Comparison of ENCODE assay signal across 8 cellular contexts in the genomic region with DNA sequence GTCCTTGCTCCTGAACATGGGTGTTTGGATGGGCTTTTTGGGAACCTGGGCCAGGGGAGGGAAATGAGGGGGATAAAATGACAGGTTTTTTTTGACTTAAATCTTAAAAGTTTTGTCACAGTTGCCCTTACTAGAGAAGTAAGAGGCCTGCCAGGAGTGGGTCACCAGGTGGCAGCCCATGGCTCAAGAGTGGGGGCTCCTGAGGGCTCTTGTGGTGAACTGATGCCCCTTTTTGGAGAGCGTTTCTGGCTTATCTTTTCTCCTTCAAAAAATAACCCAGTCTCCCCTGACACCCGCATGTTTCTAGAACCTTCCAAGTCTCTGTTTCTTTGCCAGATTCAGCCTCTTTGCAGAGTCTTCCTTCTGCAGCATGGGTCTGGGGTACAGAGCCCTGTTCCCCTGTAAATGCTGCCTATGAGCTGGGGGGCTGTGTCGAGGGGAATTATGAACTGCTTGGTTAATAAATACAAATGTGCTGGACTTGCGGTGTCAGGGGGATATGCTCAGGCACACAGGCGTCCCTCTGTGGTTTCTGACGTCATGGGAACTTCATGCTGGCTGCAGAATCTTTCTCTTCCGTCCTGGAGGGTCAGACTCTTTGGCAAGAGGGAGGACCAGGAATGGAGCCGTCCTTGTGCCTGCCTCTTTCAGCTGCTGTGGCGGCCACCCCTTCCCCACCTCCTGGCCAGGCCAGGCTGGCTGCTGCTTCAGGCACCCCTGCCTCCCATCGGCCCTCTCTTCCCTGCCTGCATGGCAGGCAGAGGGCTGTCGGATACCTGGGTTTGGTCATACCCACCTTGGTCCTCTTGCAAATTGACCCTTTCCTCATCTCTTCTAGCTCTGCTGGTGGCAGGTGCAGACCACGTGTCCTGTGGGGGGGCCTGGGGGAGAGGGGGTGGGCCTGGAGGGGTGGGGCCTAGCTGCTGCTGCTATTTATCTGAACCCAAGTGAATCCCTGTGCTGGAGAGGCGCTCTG. TPM values are rescaled to one million over a fixed set of nuclear protein-coding genes. Genes with fewer than 3 reads are reported as not detected.
DNase-seq lines count a peak whose midpoint lies in the region; FAIRE-seq and TF ChIP-seq lines count a peak whose summit lies in the region.

No MANE protein-coding gene starts in this region.

- H3K27ac ChIP-seq in HL-60 (replicated peaks), result peak overlapping the region; percentile 95
- peak overlapping the region; percentile 99 for H3K27ac ChIP-seq in neural cell (ENCODE audit: low read length)

- H3K9me3 ChIP-seq in neural cell (ENCODE audit: low read length), result no peaks in the 10 kb centered on the region

- peak overlapping the region; percentile 91 for H3K27ac Mint-ChIP-seq in activated CD4-positive, alpha-beta memory T cell treated with anti-CD3 and anti-CD28 coated beads for 36 hours

- no peak for FAIRE-seq in D721Med (lab: Jason Lieb, UNC)

- no peaks in the 10 kb centered on the region for H3K27me3 Mint-ChIP-seq in activated CD4-positive, alpha-beta memory T cell treated with anti-CD3 and anti-CD28 coated beads for 36 hours

- H3K27me3 ChIP-seq in HL-60 (ENCODE audit: insufficient read depth, poor library complexity, severe bottlenecking) (no peaks in the 10 kb centered on the region), neural cell (ENCODE audit: insufficient read depth, low read depth, low read length) (no peaks in the 10 kb centered on the region)

- TF ChIP-seq CTCF in GM10248 (IDR thresholded peaks at IDR 0.05; ENCODE audit: control extremely low read depth, extremely low read depth, low read depth, missing control alignments), result no peak
- no peak for TF ChIP-seq CTCF in HL-60 (IDR thresholded peaks at IDR 0.05; ENCODE audit: insufficient read depth, low read length)
- TF ChIP-seq CTCF in fibroblast of the aortic adventitia (IDR thresholded peaks at IDR 0.05; ENCODE audit: insufficient read depth, low read length), result no peak
- TF ChIP-seq CTCF in neural cell (IDR thresholded peaks at IDR 0.05; ENCODE audit: poor library complexity, severe bottlenecking), result no peak
- TF ChIP-seq CTCF in D721Med (IDR thresholded peaks at IDR 0.05; ENCODE audit: insufficient read depth, missing control alignments), result no peak

- peaks cover 9% of the 10 kb centered on the region for H3K36me3 Mint-ChIP-seq in activated CD4-positive, alpha-beta memory T cell treated with anti-CD3 and anti-CD28 coated beads for 36 hours

- H3K4me2 ChIP-seq in neural cell (ENCODE audit: low read length), result no peak overlapping the region

- H4K20me1 ChIP-seq in neural cell (ENCODE audit: insufficient read depth), result no peaks in the 10 kb centered on the region

- H3K9me2 ChIP-seq in neural cell (ENCODE audit: insufficient read depth, low read length), result no peaks in the 10 kb centered on the region

- H3K36me3 ChIP-seq in neural cell (ENCODE audit: insufficient read depth, low read length), result no peaks in the 10 kb centered on the region

- DNase-seq in GM10248 (ENCODE audit: extremely low spot score) (peak; percentile 75), HL-60 (ENCODE audit: low read depth in 1 of 2, low spot score in 1 of 2) (peak in 1 of 2 experiments; percentile 64), fibroblast of the aortic adventitia (ENCODE audit: low read depth) (peak; percentile 93), NCI-H1105 (lab: John Stamatoyannopoulos, UW) (no peak), D721Med (ENCODE audit: insufficient read length, low spot score) (no peak), NCI-H2029 (lab: John Stamatoyannopoulos, UW) (no peak)
- DNase-seq in activated CD4-positive, alpha-beta memory T cell treated with anti-CD3 and anti-CD28 coated beads for 36 hours, result peak; percentile 44

- H3K9me3 Mint-ChIP-seq in activated CD4-positive, alpha-beta memory T cell treated with anti-CD3 and anti-CD28 coated beads for 36 hours, result no peaks in the 10 kb centered on the region

- TF ChIP-seq EP300 in neural cell (conservative IDR thresholded peaks at IDR 0.05; ENCODE audit: poor library complexity, severe bottlenecking), result no peak

- H3K4me1 Mint-ChIP-seq in activated CD4-positive, alpha-beta memory T cell treated with anti-CD3 and anti-CD28 coated beads for 36 hours (ENCODE audit: low read depth), result peaks cover 37% of the 10 kb centered on the region

- POLR2A ChIA-PET in GM10248 (lab: Yijun Ruan, JAX), result interaction anchor here (0.6 to 1.0 kb wide), 4 partner anchors 10 to 1018 kb away, joined by 4 to 6 read pairs (median 6); a partner anchor contains a TSS
- POLR2A ChIA-PET in activated CD4-positive, alpha-beta memory T cell treated with anti-CD3 and anti-CD28 coated beads for 36 hours (lab: Charles Lee), result interaction anchor here (1.1 kb wide), 1 partner anchor 486 kb away, joined by 4 read pairs; no protein-coding TSS in a partner anchor

- H3K9ac ChIP-seq in neural cell (ENCODE audit: low read length), result peak overlapping the region; percentile 96

- intact Hi-C loops in activated CD4-positive, alpha-beta memory T cell treated with anti-CD3 and anti-CD28 coated beads for 36 hours (cut with micrococcal nuclease), result loop anchor here (2.0 kb wide), 1 partner anchor 469 kb away; no protein-coding TSS in a partner anchor

- no peaks in the 10 kb centered on the region for H3K79me2 ChIP-seq in neural cell (replicated peaks; ENCODE audit: insufficient read depth, low read length)

- H3K4me3 Mint-ChIP-seq in activated CD4-positive, alpha-beta memory T cell treated with anti-CD3 and anti-CD28 coated beads for 36 hours, result peak overlapping the region; percentile 35

- TF ChIP-seq RAD21 in neural cell (conservative IDR thresholded peaks at IDR 0.05), result no peak

- CTCF ChIA-PET in GM10248 (lab: Yijun Ruan, JAX), result interaction anchor here (1.2 to 26.3 kb wide), 15 partner anchors 9 to 499 kb away, joined by 3 to 680 read pairs (median 10); a partner anchor contains a TSS
- CTCF ChIA-PET in activated CD4-positive, alpha-beta memory T cell treated with anti-CD3 and anti-CD28 coated beads for 36 hours (lab: Charles Lee), result interaction anchor here (0.6 to 7.3 kb wide), 21 partner anchors 8 to 596 kb away, joined by 3 to 147 read pairs (median 6); a partner anchor contains a TSS

- no peak overlapping the region for H2AFZ ChIP-seq in neural cell (ENCODE audit: low read depth, low read length)

- no peaks in the 10 kb centered on the region for H3F3A ChIP-seq in neural cell (ENCODE audit: insufficient read depth, low read length, poor library complexity, severe bottlenecking)

- H3K4me3 ChIP-seq in HL-60 (replicated peaks; ENCODE audit: insufficient read depth, low read length) (no peak overlapping the region), fibroblast of the aortic adventitia (ENCODE audit: low read depth, low read length) (peak overlapping the region; percentile 64), neural cell (ENCODE audit: low read length) (no peak overlapping the region)

TF ChIP-seq in neural cell, 6 proteins besides CTCF, POLR2A, EP300 and RAD21:
- TF ChIP-seq, protein P1, sequence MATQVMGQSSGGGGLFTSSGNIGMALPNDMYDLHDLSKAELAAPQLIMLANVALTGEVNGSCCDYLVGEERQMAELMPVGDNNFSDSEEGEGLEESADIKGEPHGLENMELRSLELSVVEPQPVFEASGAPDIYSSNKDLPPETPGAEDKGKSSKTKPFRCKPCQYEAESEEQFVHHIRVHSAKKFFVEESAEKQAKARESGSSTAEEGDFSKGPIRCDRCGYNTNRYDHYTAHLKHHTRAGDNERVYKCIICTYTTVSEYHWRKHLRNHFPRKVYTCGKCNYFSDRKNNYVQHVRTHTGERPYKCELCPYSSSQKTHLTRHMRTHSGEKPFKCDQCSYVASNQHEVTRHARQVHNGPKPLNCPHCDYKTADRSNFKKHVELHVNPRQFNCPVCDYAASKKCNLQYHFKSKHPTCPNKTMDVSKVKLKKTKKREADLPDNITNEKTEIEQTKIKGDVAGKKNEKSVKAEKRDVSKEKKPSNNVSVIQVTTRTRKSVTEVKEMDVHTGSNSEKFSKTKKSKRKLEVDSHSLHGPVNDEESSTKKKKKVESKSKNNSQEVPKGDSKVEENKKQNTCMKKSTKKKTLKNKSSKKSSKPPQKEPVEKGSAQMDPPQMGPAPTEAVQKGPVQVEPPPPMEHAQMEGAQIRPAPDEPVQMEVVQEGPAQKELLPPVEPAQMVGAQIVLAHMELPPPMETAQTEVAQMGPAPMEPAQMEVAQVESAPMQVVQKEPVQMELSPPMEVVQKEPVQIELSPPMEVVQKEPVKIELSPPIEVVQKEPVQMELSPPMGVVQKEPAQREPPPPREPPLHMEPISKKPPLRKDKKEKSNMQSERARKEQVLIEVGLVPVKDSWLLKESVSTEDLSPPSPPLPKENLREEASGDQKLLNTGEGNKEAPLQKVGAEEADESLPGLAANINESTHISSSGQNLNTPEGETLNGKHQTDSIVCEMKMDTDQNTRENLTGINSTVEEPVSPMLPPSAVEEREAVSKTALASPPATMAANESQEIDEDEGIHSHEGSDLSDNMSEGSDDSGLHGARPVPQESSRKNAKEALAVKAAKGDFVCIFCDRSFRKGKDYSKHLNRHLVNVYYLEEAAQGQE (IDR thresholded peaks at IDR 0.05; ENCODE audit: borderline replicate concordance), result no peak
- TF ChIP-seq POLR2AphosphoS5 (IDR thresholded peaks at IDR 0.05) (no peak), TAF1 (IDR thresholded peaks at IDR 0.05; ENCODE audit: low read depth) (no peak), EZH2 (IDR thresholded peaks at IDR 0.05; ENCODE audit: borderline replicate concordance, insufficient read depth, low read length, poor library complexity, severe bottlenecking) (no peak), SMC3 (conservative IDR thresholded peaks at IDR 0.05; ENCODE audit: poor library complexity) (no peak), MXI1 (conservative IDR thresholded peaks at IDR 0.05; ENCODE audit: poor library complexity, severe bottlenecking) (no peak)

RNA-seq across cellular contexts. Expression of a gene that starts 30.1 kb away (rescaled TPM):
- total RNA-seq in activated CD4-positive, alpha-beta memory T cell treated with anti-CD3 and anti-CD28 coated beads for 36 hours, result 10 to 100 TPM; 74.6 to 76.3 TPM
- 48.2 and 91.5 TPM in 2 replicates for total RNA-seq in fibroblast of the aortic adventitia (ENCODE audit: low replicate concordance)
- 50.5 and 62.8 TPM in 2 replicates for polyA plus RNA-seq in neural cell
- polyA minus RNA-seq in neural cell, result 74.4 and 77.9 TPM in 2 replicates

RNA-seq across cellular contexts. Expression of a gene that starts 30.8 kb away (rescaled TPM):
- 10 to 100 TPM; 16.0 to 16.4 TPM for total RNA-seq in activated CD4-positive, alpha-beta memory T cell treated with anti-CD3 and anti-CD28 coated beads for 36 hours
- 21.3 and 66.0 TPM in 2 replicates for total RNA-seq in fibroblast of the aortic adventitia (ENCODE audit: low replicate concordance)
- 14.3 and 21.2 TPM in 2 replicates for polyA plus RNA-seq in neural cell
- 17.5 and 19.3 TPM in 2 replicates for polyA minus RNA-seq in neural cell

RNA-seq across cellular contexts. Expression of a gene that starts 36.7 kb away (rescaled TPM):
- 1 to 10 TPM; 1.3 to 1.5 TPM for total RNA-seq in activated CD4-positive, alpha-beta memory T cell treated with anti-CD3 and anti-CD28 coated beads for 36 hours
- 28.0 and 42.0 TPM in 2 replicates for total RNA-seq in fibroblast of the aortic adventitia (ENCODE audit: low replicate concordance)
- polyA plus RNA-seq in neural cell, result 20.8 and 30.5 TPM in 2 replicates
- polyA minus RNA-seq in neural cell, result 28.4 and 41.1 TPM in 2 replicates

Comparison
In these comparisons a context has a peak if more than half of its experiments do, and no peak if none do; other contexts are left out.
1. DNase-seq: peak in GM10248 (single experiment), activated CD4-positive, alpha-beta memory T cell treated with anti-CD3 and anti-CD28 coated beads for 36 hours (single experiment) and fibroblast of the aortic adventitia (single experiment); none in NCI-H1105 (single experiment), D721Med (single experiment) and NCI-H2029 (single experiment).
2. RNA of a gene that starts 36.7 kb away (total RNA-seq): 28.0 to 42.0 TPM in fibroblast of the aortic adventitia; 1.3 to 1.5 TPM in activated CD4-positive, alpha-beta memory T cell treated with anti-CD3 and anti-CD28 coated beads for 36 hours; every median in the first group is over 10 times any median in the second.